In genomic region chr2:49834433-49834832, GRCh38 we compare ENCODE assay signal across 24 cellular contexts.
"Had no signal": no experiment of that assay in that cellular context is flagged by ENCODE, and none has a peak within 500 bp of the region (broad histone marks: within the 10 kb centered on the region; RNA-seq: fewer than 3 reads in every experiment).

No MANE protein-coding gene starts in this region.

- H3K4me2 ChIP-seq: smooth muscle cell had no signal

- H3K4me3 ChIP-seq: heart left ventricle, lower lobe of right lung, ovary, right atrium auricular region, right lobe of liver, smooth muscle cell, tibial nerve, uterus had no signal

- H3K27ac ChIP-seq: lower lobe of right lung, neutrophil, ovary, right lobe of liver, tibial nerve, uterus had no signal

- H3K27me3 ChIP-seq: heart left ventricle, neutrophil, ovary, right atrium auricular region, right lobe of liver, tibial nerve, uterus had no signal

- H3K36me3 ChIP-seq: heart left ventricle, lower lobe of right lung, neutrophil, ovary, right atrium auricular region, right lobe of liver, tibial nerve, uterus had no signal

- H3K4me1 ChIP-seq: lower lobe of right lung, right lobe of liver, tibial nerve, uterus had no signal

- H3K9me3 ChIP-seq: heart left ventricle, lower lobe of right lung, neutrophil, ovary, right atrium auricular region, right lobe of liver, tibial nerve, uterus had no signal

- DNase-seq: heart left ventricle; hypothalamus; immature natural killer cell; lower lobe of right lung; mammary epithelial cell; mesenchymal stem cell; naive B cell; natural killer cell; nephron progenitor cell; occipital lobe; ovary; right lobe of liver; stimulated activated CD4-positive, alpha-beta T cell treated with anti-CD3 and anti-CD28 coated beads, Interleukin-1b, Interleukin-23, amount 100 ng/mL, for 48 hours; stimulated activated CD4-positive, alpha-beta T cell treated with anti-CD3 and anti-CD28 coated beads, Interleukin-2, amount 100 ng/mL, for 48 hours; stimulated activated CD4-positive, alpha-beta T cell treated with anti-CD3 and anti-CD28 coated beads, Interleukin-4, amount 100 ng/mL, for 4 hours; stimulated activated CD8-positive, alpha-beta memory T cell treated with anti-CD3 and anti-CD28 coated beads, Interleukin-4, amount 100 ng/mL, for 48 hours; stimulated activated naive CD4-positive, alpha-beta T cell treated with Interleukin-2 at 50 U/mL for 16 hours; stimulated activated naive CD8-positive, alpha-beta T cell treated with anti-CD3 and anti-CD28 coated beads, Interleukin-15, amount 100 ng/mL, for 72 hours; substantia nigra; uterus had no signal
